In genomic region chr18:76419811-76420210, GRCh38 we compare ENCODE assay signal across 16 cellular contexts.
DNase-seq lines count a peak whose midpoint lies in the region; ATAC-seq and TF ChIP-seq lines count a peak whose summit lies in the region.
"Had no signal": no experiment of that assay in that cellular context is flagged by ENCODE, and none has a peak within 500 bp of the region (broad histone marks: within the 10 kb centered on the region; RNA-seq: fewer than 3 reads in every experiment).

No MANE protein-coding gene starts in this region.

- H3K27me3 ChIP-seq in neutrophil (no peaks in the 10 kb centered on the region), spleen (replicated peaks in 1 of 7) (no peaks in the 10 kb centered on the region)
- H3K27me3 ChIP-seq: BE2C had no signal

- no peak for TF ChIP-seq POLR2A in spleen (IDR thresholded peaks at IDR 0.05)

- H3K27ac ChIP-seq in coronary artery (no peak overlapping the region), neutrophil (peak overlapping the region; percentile 28), spleen (no peak overlapping the region)
- H3K27ac ChIP-seq: A549, C4-2B, HL-60 had no signal

- H3K4me1 ChIP-seq in neutrophil (ENCODE audit: control insufficient read depth in 1 of 2, insufficient read depth in 1 of 2, low read depth in 1 of 2, low read length in 1 of 2), result peaks cover 27 to 43% of the 10 kb centered on the region in 2 experiments
- H3K4me1 ChIP-seq in spleen, result peaks cover 0 to 51% (median 9%) of the 10 kb centered on the region in 6 donors
- H3K4me1 ChIP-seq: A549, BE2C had no signal

- intact Hi-C loops in spleen (cut with DNase I; ENCODE audit: low total_unique reads), result no loop called here

- DNase-seq in NCI-H69 (lab: John Stamatoyannopoulos, UW), result peak; percentile 17
- peak; percentile 17 for DNase-seq in coronary artery (ENCODE audit: low spot score)
- no peak for DNase-seq in spleen
- no peak for DNase-seq in UCSD-AML1 (lab: John Stamatoyannopoulos, UW; ENCODE audit: unreplicated experiment)
- DNase-seq in stimulated activated effector memory CD8-positive, alpha-beta T cell treated with anti-CD3 and anti-CD28 coated beads, Interleukin-12 subunit alpha, Interleukin-12 subunit beta, amount 100 ng/mL, for 72 hours (ENCODE audit: low spot score in 2 of 2), result no peak
- DNase-seq: BE2C; CD8-positive, alpha-beta T cell; COR-L47; DND-41; GDM1; HCEC 1CT; HFFc6 had no signal

- no peaks in the 10 kb centered on the region for H3K9me3 ChIP-seq in neutrophil
- H3K9me3 ChIP-seq in spleen, result no peaks in the 10 kb centered on the region
- H3K9me3 ChIP-seq: A549, BE2C had no signal

- peaks cover 19% of the 10 kb centered on the region for H3K36me3 ChIP-seq in neutrophil
- peaks cover 0 to 6% (median 0%) of the 10 kb centered on the region in 6 donors for H3K36me3 ChIP-seq in spleen
- H3K36me3 ChIP-seq: BE2C had no signal

- no peaks in the 10 kb centered on the region for H3K9me3 Mint-ChIP-seq in stimulated activated effector memory CD8-positive, alpha-beta T cell treated with anti-CD3 and anti-CD28 coated beads, Interleukin-12 subunit alpha, Interleukin-12 subunit beta, amount 100 ng/mL, for 72 hours
- H3K9me3 Mint-ChIP-seq: CD8-positive, alpha-beta T cell; HFFc6 had no signal

- H3K36me3 Mint-ChIP-seq in stimulated activated effector memory CD8-positive, alpha-beta T cell treated with anti-CD3 and anti-CD28 coated beads, Interleukin-12 subunit alpha, Interleukin-12 subunit beta, amount 100 ng/mL, for 72 hours, result no peaks in the 10 kb centered on the region

- TF ChIP-seq CTCF in coronary artery (IDR thresholded peaks at IDR 0.05) (no peak), neutrophil (IDR thresholded peaks at IDR 0.05) (no peak), spleen (IDR thresholded peaks at IDR 0.05 in 8 of 11, conservative IDR thresholded peaks at IDR 0.05 in 3 of 11) (no peak)

- no peak for ATAC-seq in stimulated activated effector memory CD8-positive, alpha-beta T cell treated with anti-CD3 and anti-CD28 coated beads, Interleukin-12 subunit alpha, Interleukin-12 subunit beta, amount 100 ng/mL, for 72 hours
- ATAC-seq: A549; CD8-positive, alpha-beta T cell had no signal

- H3K4me1 Mint-ChIP-seq in stimulated activated effector memory CD8-positive, alpha-beta T cell treated with anti-CD3 and anti-CD28 coated beads, Interleukin-12 subunit alpha, Interleukin-12 subunit beta, amount 100 ng/mL, for 72 hours, result peaks cover 9% of the 10 kb centered on the region

- no peak overlapping the region for H3K27ac Mint-ChIP-seq in stimulated activated effector memory CD8-positive, alpha-beta T cell treated with anti-CD3 and anti-CD28 coated beads, Interleukin-12 subunit alpha, Interleukin-12 subunit beta, amount 100 ng/mL, for 72 hours
- H3K27ac Mint-ChIP-seq: CD8-positive, alpha-beta T cell; HFFc6 had no signal

- WGBS in spleen, 5 donors, result 90 to 100% (median 97%) methylated on average over 3 of the region's 3 CpGs

- no peak overlapping the region for H3K4me3 Mint-ChIP-seq in stimulated activated effector memory CD8-positive, alpha-beta T cell treated with anti-CD3 and anti-CD28 coated beads, Interleukin-12 subunit alpha, Interleukin-12 subunit beta, amount 100 ng/mL, for 72 hours
- H3K4me3 Mint-ChIP-seq: CD8-positive, alpha-beta T cell; HFFc6 had no signal

- no peak overlapping the region for H3K4me3 ChIP-seq in coronary artery
- no peak overlapping the region for H3K4me3 ChIP-seq in neutrophil (ENCODE audit: low read depth in 1 of 2, low read length in 1 of 2)
- H3K4me3 ChIP-seq in spleen, result no peak overlapping the region
- H3K4me3 ChIP-seq: A549 had no signal

Comparison
In these comparisons a context has a peak if more than half of its experiments do, and no peak if none do; other contexts are left out.
1. DNase-seq: peak in NCI-H69 (single experiment) and coronary artery (single experiment); none in spleen (single experiment), UCSD-AML1 (single experiment) and stimulated activated effector memory CD8-positive, alpha-beta T cell treated with anti-CD3 and anti-CD28 coated beads, Interleukin-12 subunit alpha, Interleukin-12 subunit beta, amount 100 ng/mL, for 72 hours (0 of 2).